In genomic region chr16:76278976-76279375, GRCh38 we compare ENCODE assay signal across 9 cellular contexts. TPM values are rescaled to one million over a fixed set of nuclear protein-coding genes. Genes with fewer than 3 reads are reported as not detected.
DNase-seq lines count a peak whose midpoint lies in the region; ATAC-seq and TF ChIP-seq lines count a peak whose summit lies in the region.
"Had no signal": no experiment of that assay in that cellular context is flagged by ENCODE, and none has a peak within 500 bp of the region (broad histone marks: within the 10 kb centered on the region; RNA-seq: fewer than 3 reads in every experiment).

No MANE protein-coding gene starts in this region.

- no peaks in the 10 kb centered on the region for H3K36me3 ChIP-seq in liver (ENCODE audit: control insufficient read depth in 4 of 4, insufficient read depth in 3 of 4, low read depth in 1 of 4, low read length in 3 of 4)
- no peaks in the 10 kb centered on the region for H3K36me3 ChIP-seq in CD8-positive, alpha-beta memory T cell (ENCODE audit: insufficient read depth, low read length)
- H3K36me3 ChIP-seq in tibial artery = no peaks in the 10 kb centered on the region
- H3K36me3 ChIP-seq in CD8-positive, alpha-beta T cell (ENCODE audit: insufficient read depth, low read length) = no peaks in the 10 kb centered on the region

- no peak for DNase-seq in GM10266 (ENCODE audit: extremely low spot score)
- DNase-seq in Jurkat, Clone E6-1 (ENCODE audit: low read depth, low spot score) = peak; percentile 6
- peak; percentile 39 for DNase-seq in SW480 (ENCODE audit: low spot score)
- DNase-seq in CD8-positive, alpha-beta memory T cell = no peak
- no peak for DNase-seq in tibial artery
- DNase-seq in CD8-positive, alpha-beta T cell = no peak

- no peak overlapping the region for H3K4me3 ChIP-seq in Jurkat, Clone E6-1 (ENCODE audit: low read length)
- H3K4me3 ChIP-seq in liver (ENCODE audit: low read depth in 1 of 3, low read length in 3 of 3) (no peak overlapping the region), tibial artery (no peak overlapping the region)
- H3K4me3 ChIP-seq in CD8-positive, alpha-beta memory T cell (ENCODE audit: low read length) = no peak overlapping the region
- no peak overlapping the region for H3K4me3 ChIP-seq in CD8-positive, alpha-beta T cell (ENCODE audit: low read depth, low read length)

- no peaks in the 10 kb centered on the region for H3K4me1 ChIP-seq in liver (ENCODE audit: control insufficient read depth in 4 of 4, insufficient read depth in 4 of 4, low read length in 3 of 4)
- H3K4me1 ChIP-seq in CD8-positive, alpha-beta memory T cell (ENCODE audit: insufficient read depth, low read length) = no peaks in the 10 kb centered on the region
- H3K4me1 ChIP-seq in tibial artery = no peaks in the 10 kb centered on the region
- no peaks in the 10 kb centered on the region for H3K4me1 ChIP-seq in CD8-positive, alpha-beta T cell (ENCODE audit: insufficient read depth, low read length)

- H3K9me3 Mint-ChIP-seq in CD8-positive, alpha-beta memory T cell = peaks cover 0 to 10% (median 3%) of the 10 kb centered on the region in 5 donors
- no peaks in the 10 kb centered on the region for H3K9me3 Mint-ChIP-seq in CD8-positive, alpha-beta T cell

- H3K27me3 Mint-ChIP-seq in CD8-positive, alpha-beta memory T cell = peaks cover 0 to 4% of the 10 kb centered on the region in 2 donors
- no peaks in the 10 kb centered on the region for H3K27me3 Mint-ChIP-seq in CD8-positive, alpha-beta T cell (ENCODE audit: low read depth)

- H3K4me1 Mint-ChIP-seq in CD8-positive, alpha-beta memory T cell = no peaks in the 10 kb centered on the region
- no peaks in the 10 kb centered on the region for H3K4me1 Mint-ChIP-seq in CD8-positive, alpha-beta T cell (ENCODE audit: low read depth)

- no peak overlapping the region for H3K9ac ChIP-seq in liver (ENCODE audit: low read depth in 1 of 2, low read length in 2 of 2)

- H3K27ac Mint-ChIP-seq in CD8-positive, alpha-beta memory T cell = no peak overlapping the region
- H3K27ac Mint-ChIP-seq in CD8-positive, alpha-beta T cell = no peak overlapping the region

- TF ChIP-seq CTCF in GM10266 (IDR thresholded peaks at IDR 0.05; ENCODE audit: control insufficient read depth, insufficient read depth, low read depth, missing control alignments) (peak; percentile 17), liver (IDR thresholded peaks at IDR 0.05; ENCODE audit: low read depth, low read length, missing input control) (peak; percentile 45), tibial artery (IDR thresholded peaks at IDR 0.05) (no peak)
- no peak for TF ChIP-seq CTCF in CD8-positive, alpha-beta T cell (IDR thresholded peaks at IDR 0.05)

- no peak overlapping the region for H3K4me3 Mint-ChIP-seq in CD8-positive, alpha-beta memory T cell
- H3K4me3 Mint-ChIP-seq in CD8-positive, alpha-beta T cell = no peak overlapping the region

- POLR2A ChIA-PET in CD8-positive, alpha-beta memory T cell (lab: Charles Lee) = no interaction called here
- POLR2A ChIA-PET in CD8-positive, alpha-beta T cell (lab: Charles Lee) = no interaction called here

- no peaks in the 10 kb centered on the region for H3K36me3 Mint-ChIP-seq in CD8-positive, alpha-beta memory T cell
- H3K36me3 Mint-ChIP-seq in CD8-positive, alpha-beta T cell = no peaks in the 10 kb centered on the region

- intact Hi-C loops in tibial artery (cut with DNase I; ENCODE audit: low total_unique reads) = no loop called here
- intact Hi-C loops in CD8-positive, alpha-beta T cell (cut with DNase I, micrococcal nuclease) = no loop called here

- CTCF ChIA-PET in CD8-positive, alpha-beta memory T cell (lab: Charles Lee) = no interaction called here
- CTCF ChIA-PET in CD8-positive, alpha-beta T cell (lab: Charles Lee) = no interaction called here

- peaks cover 0 to 7% (median 0%) of the 10 kb centered on the region in 4 donors for H3K27me3 ChIP-seq in liver (ENCODE audit: control insufficient read depth in 4 of 4, insufficient read depth in 4 of 4, low read length in 3 of 4)
- H3K27me3 ChIP-seq in CD8-positive, alpha-beta memory T cell (ENCODE audit: insufficient read depth, low read length, poor library complexity, severe bottlenecking) = no peaks in the 10 kb centered on the region
- H3K27me3 ChIP-seq in tibial artery = no peaks in the 10 kb centered on the region
- no peaks in the 10 kb centered on the region for H3K27me3 ChIP-seq in CD8-positive, alpha-beta T cell (ENCODE audit: insufficient read depth, low read length)

- ATAC-seq in GM21528 (IDR thresholded peaks at IDR 0.05; ENCODE audit: low FRiP score, unreplicated experiment) = no peak
- ATAC-seq in CD8-positive, alpha-beta T cell = no peak

- no peaks in the 10 kb centered on the region for H3K9me3 ChIP-seq in liver (ENCODE audit: control insufficient read depth in 4 of 4, low read length in 3 of 4)
- no peaks in the 10 kb centered on the region for H3K9me3 ChIP-seq in CD8-positive, alpha-beta memory T cell (ENCODE audit: low read length)
- H3K9me3 ChIP-seq in tibial artery = no peaks in the 10 kb centered on the region
- H3K9me3 ChIP-seq in CD8-positive, alpha-beta T cell (ENCODE audit: low read length) = no peaks in the 10 kb centered on the region

- TF ChIP-seq RAD21 in liver (IDR thresholded peaks at IDR 0.05) = peak; percentile 83 to 87

- no peak overlapping the region for H3K27ac ChIP-seq in liver (ENCODE audit: low read depth in 1 of 2, low read length in 2 of 2)
- H3K27ac ChIP-seq in CD8-positive, alpha-beta memory T cell (ENCODE audit: low read depth, low read length) = no peak overlapping the region
- H3K27ac ChIP-seq in tibial artery = no peak overlapping the region
- no peak overlapping the region for H3K27ac ChIP-seq in CD8-positive, alpha-beta T cell (ENCODE audit: low read depth, low read length)

TF ChIP-seq in liver, 16 proteins besides CTCF, POLR2A, EP300 and RAD21:
- TF ChIP-seq EGR1 (IDR thresholded peaks at IDR 0.05; ENCODE audit: low read depth in 2 of 2) (no peak), SP1 (IDR thresholded peaks at IDR 0.05) (no peak), FOXA2 (IDR thresholded peaks at IDR 0.05) (no peak), FOXA1 (IDR thresholded peaks at IDR 0.05) (no peak)

RNA-seq across cellular contexts. Expression of gene CNTNAP4, which starts 1.8 kb away (rescaled TPM):
- not detected for polyA plus RNA-seq in Jurkat, Clone E6-1 (2012; ENCODE audit: insufficient read depth, insufficient read length)
- under 1 TPM in 1 of 2 donors, not detected in 1; 0.09 TPM for total RNA-seq in liver
- polyA plus RNA-seq in liver = under 1 TPM in 1 of 2 donors, not detected in 1; 0.06 TPM
- not detected for total RNA-seq in CD8-positive, alpha-beta memory T cell
- not detected for polyA plus RNA-seq in CD8-positive, alpha-beta memory T cell
- not detected for total RNA-seq in CD8-positive, alpha-beta T cell
- total RNA-seq: endothelial cell of umbilical vein had no signal
- polyA plus RNA-seq: endothelial cell of umbilical vein had no signal

Comparison
In these comparisons a context has a peak if more than half of its experiments do, and no peak if none do; other contexts are left out.
1. DNase-seq: peak in Jurkat, Clone E6-1 (single experiment) and SW480 (single experiment); none in GM10266 (single experiment), CD8-positive, alpha-beta memory T cell (0 of 5), tibial artery (0 of 2) and CD8-positive, alpha-beta T cell (0 of 7).
2. CTCF ChIP-seq: peak in GM10266 (single experiment) and liver (single experiment); none in tibial artery (0 of 2) and CD8-positive, alpha-beta T cell (single experiment).